In the genomic region with DNA sequence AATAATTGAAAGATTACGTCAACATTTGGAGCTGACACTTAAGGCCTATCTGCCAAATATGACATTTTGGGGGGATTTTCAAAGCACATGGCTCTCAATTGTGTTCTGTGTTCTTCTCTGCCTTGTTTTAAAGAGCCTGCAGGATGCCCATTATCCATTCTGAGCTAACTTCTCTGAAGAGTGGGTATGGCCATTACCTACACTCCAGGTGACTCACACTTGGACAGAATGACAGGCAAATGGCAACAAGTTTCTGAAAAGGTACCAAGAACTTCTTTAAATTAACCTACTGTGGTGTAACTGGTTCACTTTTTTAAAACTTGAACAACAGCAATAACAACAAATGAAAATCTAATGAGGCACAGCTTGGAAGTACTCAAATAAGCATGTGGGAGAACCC, we compare ENCODE assay signal across 25 cellular contexts.
DNase-seq lines count a peak whose midpoint lies in the region; ATAC-seq and TF ChIP-seq lines count a peak whose summit lies in the region.
"Had no signal": no experiment of that assay in that cellular context is flagged by ENCODE, and none has a peak within 500 bp of the region (broad histone marks: within the 10 kb centered on the region; RNA-seq: fewer than 3 reads in every experiment).

No MANE protein-coding gene starts in this region.

- DNase-seq in Calu3 (no peak), DND-41 (no peak), PC-3 (no peak), foreskin keratinocyte (no peak), NCI-H2081 (lab: John Stamatoyannopoulos, UW) (no peak), NCI-H446 (lab: John Stamatoyannopoulos, UW) (no peak)
- no peak for DNase-seq in activated T-cell treated with anti-CD3 and anti-CD28 coated beads, Interleukin-2, amount 50 U/mL, for 4 hours
- DNase-seq: C1 segment of cervical spinal cord; Caco-2; CD8-positive, alpha-beta T cell; DMS79 treated with DMSO at 0.1 percent for 48 hours; HCEC 1CT; IMR-90; MM.1S; NCI-H2029; NCI-H2171; NCI-H226; NCI-H524; Peyer's patch; SK-N-SH; SW 1271 had no signal

- CTCF ChIA-PET in Calu3 (lab: Charles Lee): interaction anchor here (0.6 kb wide), 1 partner anchor 169 kb away, joined by 4 read pairs; no protein-coding TSS in a partner anchor
- CTCF ChIA-PET in PC-3 (lab: Charles Lee): no interaction called here

- no peaks in the 10 kb centered on the region for H3K36me3 Mint-ChIP-seq in Calu3 (ENCODE audit: insufficient read depth, unreplicated experiment)
- H3K36me3 Mint-ChIP-seq in activated T-cell treated with anti-CD3 and anti-CD28 coated beads, Interleukin-2, amount 50 U/mL, for 4 hours (ENCODE audit: insufficient read depth): no peaks in the 10 kb centered on the region
- H3K36me3 Mint-ChIP-seq: CD8-positive, alpha-beta T cell had no signal

- TF ChIP-seq CTCF in Calu3 (IDR thresholded peaks at IDR 0.05; ENCODE audit: unreplicated experiment): no peak
- TF ChIP-seq CTCF in DND-41 (IDR thresholded peaks at IDR 0.05; ENCODE audit: borderline replicate concordance, extremely low read depth, low read length, poor library complexity, severe bottlenecking): no peak
- no peak for TF ChIP-seq CTCF in PC-3 (conservative IDR thresholded peaks at IDR 0.05; ENCODE audit: low read depth, low read length)
- TF ChIP-seq CTCF in foreskin keratinocyte (conservative IDR thresholded peaks at IDR 0.05): no peak

- ATAC-seq in DND-41 (ENCODE audit: insufficient read depth, low read depth) (no peak), PC-3 (peak; percentile 43; the same call in 1 of the 2 replicates), foreskin keratinocyte (peak; percentile 63), HG03342 (IDR thresholded peaks at IDR 0.05; ENCODE audit: unreplicated experiment) (no peak)
- no peak for ATAC-seq in activated T-cell treated with anti-CD3 and anti-CD28 coated beads, Interleukin-2, amount 50 U/mL, for 4 hours
- ATAC-seq: CD8-positive, alpha-beta T cell; GM23338 had no signal

- no peaks in the 10 kb centered on the region for H3K9me3 Mint-ChIP-seq in Calu3 (ENCODE audit: low read depth, unreplicated experiment)
- no peaks in the 10 kb centered on the region for H3K9me3 Mint-ChIP-seq in activated T-cell treated with anti-CD3 and anti-CD28 coated beads, Interleukin-2, amount 50 U/mL, for 4 hours
- H3K9me3 Mint-ChIP-seq: CD8-positive, alpha-beta T cell; GM23338; T-helper 1 cell treated with Interleukin-12 subunit alpha and Interleukin-12 subunit beta and Interleukin-4 antibody, amounts not matched to agents 30 μg/mL and 1 μg/mL, for 36 hours had no signal

- BruUV-seq in Calu3 (replicated peaks; lab: Mats Ljungman, UMichigan): no TSS peak
- BruUV-seq in PC-3 (replicated peaks; lab: Mats Ljungman, UMichigan): no TSS peak

- POLR2A ChIA-PET in PC-3 (lab: Charles Lee; ENCODE audit: unreplicated experiment): no interaction called here

- H3K4me1 Mint-ChIP-seq in Calu3 (ENCODE audit: low read depth, unreplicated experiment): peaks cover 8% of the 10 kb centered on the region
- H3K4me1 Mint-ChIP-seq in activated T-cell treated with anti-CD3 and anti-CD28 coated beads, Interleukin-2, amount 50 U/mL, for 4 hours (ENCODE audit: low read depth): no peaks in the 10 kb centered on the region
- H3K4me1 Mint-ChIP-seq: GM23338 had no signal

- H3F3A ChIP-seq in PC-3 (ENCODE audit: low read length, unreplicated experiment): no peaks in the 10 kb centered on the region

- intact Hi-C loops in Calu3 (cut with micrococcal nuclease; ENCODE audit: unreplicated experiment) (no loop called here), PC-3 (cut with micrococcal nuclease) (loop anchor here (10.0 kb wide), 1 partner anchor 843 kb away; no protein-coding TSS in a partner anchor)

- no peaks in the 10 kb centered on the region for H3K4me1 ChIP-seq in DND-41 (ENCODE audit: insufficient read depth, low read length)
- no peaks in the 10 kb centered on the region; the same call in 1 of the 2 replicates for H3K4me1 ChIP-seq in PC-3 (ENCODE audit: insufficient read depth, low read length)
- H3K4me1 ChIP-seq in foreskin keratinocyte: no peaks in the 10 kb centered on the region
- H3K4me1 ChIP-seq: Caco-2, Peyer's patch had no signal

- H3K27me3 ChIP-seq in DND-41 (ENCODE audit: insufficient read depth, low read length, poor library complexity): no peaks in the 10 kb centered on the region
- H3K27me3 ChIP-seq in PC-3 (ENCODE audit: low read length): no peaks in the 10 kb centered on the region
- H3K27me3 ChIP-seq in foreskin keratinocyte: no peaks in the 10 kb centered on the region
- H3K27me3 ChIP-seq: Peyer's patch had no signal

- H3K27ac Mint-ChIP-seq in Calu3 (ENCODE audit: unreplicated experiment): peak overlapping the region; percentile 39
- H3K27ac Mint-ChIP-seq: CD8-positive, alpha-beta T cell; GM23338; T-helper 1 cell treated with Interleukin-12 subunit alpha and Interleukin-12 subunit beta and Interleukin-4 antibody, amounts not matched to agents 30 μg/mL and 1 μg/mL, for 36 hours had no signal

- H3K4me3 Mint-ChIP-seq in Calu3 (ENCODE audit: low read depth, unreplicated experiment): no peak overlapping the region
- H3K4me3 Mint-ChIP-seq in activated T-cell treated with anti-CD3 and anti-CD28 coated beads, Interleukin-2, amount 50 U/mL, for 4 hours: no peak overlapping the region
- H3K4me3 Mint-ChIP-seq: CD8-positive, alpha-beta T cell; GM23338; T-helper 1 cell treated with Interleukin-12 subunit alpha and Interleukin-12 subunit beta and Interleukin-4 antibody, amounts not matched to agents 30 μg/mL and 1 μg/mL, for 36 hours had no signal

- H3K9ac ChIP-seq in DND-41 (ENCODE audit: low read depth, low read length) (no peak overlapping the region), PC-3 (ENCODE audit: low read length) (no peak overlapping the region)
- H3K9ac ChIP-seq: KMS-11, SK-N-SH had no signal

- H4K20me1 ChIP-seq in DND-41 (ENCODE audit: insufficient read depth, low read length) (no peaks in the 10 kb centered on the region), PC-3 (ENCODE audit: low read length) (no peaks in the 10 kb centered on the region)

- H3K27ac ChIP-seq in DND-41 (ENCODE audit: low read length) (no peak overlapping the region), PC-3 (ENCODE audit: low read length) (no peak overlapping the region), foreskin keratinocyte (no peak overlapping the region)
- H3K27ac ChIP-seq: KMS-11, Peyer's patch had no signal

- H3K4me3 ChIP-seq in DND-41 (ENCODE audit: low read depth in 1 of 2, low read length in 2 of 2): no peak overlapping the region
- no peak overlapping the region for H3K4me3 ChIP-seq in PC-3 (ENCODE audit: low read length)
- H3K4me3 ChIP-seq: GM23338, Peyer's patch had no signal

- H3K79me2 ChIP-seq in DND-41 (ENCODE audit: insufficient read depth, low read length) (no peaks in the 10 kb centered on the region), PC-3 (ENCODE audit: low read length) (no peaks in the 10 kb centered on the region)

- H3K9me2 ChIP-seq in PC-3 (replicated peaks; ENCODE audit: low read length): no peaks in the 10 kb centered on the region
- H3K9me2 ChIP-seq: SK-N-SH had no signal

- H3K36me3 ChIP-seq in DND-41 (ENCODE audit: insufficient read depth, low read length) (no peaks in the 10 kb centered on the region), PC-3 (ENCODE audit: low read depth, low read length) (no peaks in the 10 kb centered on the region)
- H3K36me3 ChIP-seq: Peyer's patch had no signal

- H3K9me3 ChIP-seq in DND-41 (ENCODE audit: insufficient read depth, low read length, severe bottlenecking): no peaks in the 10 kb centered on the region
- no peaks in the 10 kb centered on the region for H3K9me3 ChIP-seq in PC-3 (ENCODE audit: low read length)
- H3K9me3 ChIP-seq: Caco-2, Peyer's patch, SK-N-SH had no signal

- no peaks in the 10 kb centered on the region for H3K27me3 Mint-ChIP-seq in Calu3 (ENCODE audit: unreplicated experiment)
- H3K27me3 Mint-ChIP-seq in activated T-cell treated with anti-CD3 and anti-CD28 coated beads, Interleukin-2, amount 50 U/mL, for 4 hours (ENCODE audit: low read depth): no peaks in the 10 kb centered on the region

- peak overlapping the region; percentile 23; the same call in 1 of the 2 replicates for H2AFZ ChIP-seq in DND-41 (ENCODE audit: low read depth, low read length)
- H2AFZ ChIP-seq in PC-3 (ENCODE audit: low read length): no peak overlapping the region
- H2AFZ ChIP-seq: GM23338 had no signal

- no peak overlapping the region for H3K4me2 ChIP-seq in DND-41 (ENCODE audit: insufficient read depth, low read length)
- no peak overlapping the region for H3K4me2 ChIP-seq in PC-3 (ENCODE audit: low read length)
- H3K4me2 ChIP-seq: GM23338, KMS-11, SK-N-SH had no signal

Comparison
In these comparisons a context has a peak if more than half of its experiments do, and no peak if none do; other contexts are left out.
1. ATAC-seq: peak in PC-3 (single experiment) and foreskin keratinocyte (single experiment); none in DND-41 (single experiment), HG03342 (single experiment) and activated T-cell treated with anti-CD3 and anti-CD28 coated beads, Interleukin-2, amount 50 U/mL, for 4 hours (0 of 2).